Comparison of ENCODE assay signal across 8 cellular contexts in genomic region chr1:181190362-181191035, GRCh38.
DNase-seq lines count a peak whose midpoint lies in the region; ATAC-seq and TF ChIP-seq lines count a peak whose summit lies in the region.

No MANE protein-coding gene starts in this region.

- H4K20me1 ChIP-seq in HCT116 (ENCODE audit: insufficient read depth) = no peaks in the 10 kb centered on the region

- H3K36me3 Mint-ChIP-seq in naive B cell = peaks cover 4 to 9% of the 10 kb centered on the region in 2 donors

- H3K27ac ChIP-seq in HCT116 (ENCODE audit: low read depth, low read length) (no peak overlapping the region), breast epithelium (no peak overlapping the region)

- DNase-seq in D341Med (ENCODE audit: low spot score) = peak; percentile 66
- DNase-seq in HCT116 (ENCODE audit: low read depth, low spot score) = no peak
- DNase-seq in breast epithelium (ENCODE audit: low spot score in 2 of 2) = no peak
- no peak for DNase-seq in naive B cell
- no peak for DNase-seq in HuH-7 (ENCODE audit: low spot score)

- H3K4me3 Mint-ChIP-seq in naive B cell = peak overlapping the region in 6 of 8 donors; percentile 35 to 78 (median 46)

- no peak overlapping the region for H2AFZ ChIP-seq in HCT116 (ENCODE audit: low read depth, low read length, poor library complexity, severe bottlenecking)

- TF ChIP-seq RAD21 in HCT116 (IDR thresholded peaks at IDR 0.05; ENCODE audit: low read depth) = peak; percentile 65

- POLR2A ChIA-PET in HCT116 (lab: Charles Lee) = no interaction called here

- H3K27me3 ChIP-seq in HCT116 (ENCODE audit: insufficient read depth, low read length) (0 out of 2 replicates have a peak, but pooled peaks cover 9% of the 10 kb centered on the region), breast epithelium (peaks cover 0 to 5% of the 10 kb centered on the region in 2 donors)

- no peaks in the 10 kb centered on the region for H3K79me2 ChIP-seq in HCT116 (ENCODE audit: insufficient read depth, low read length)

- H3K9me2 ChIP-seq in HCT116 (ENCODE audit: insufficient read depth) = no peaks in the 10 kb centered on the region

- no peak for TF ChIP-seq POLR2A in HCT116 (IDR thresholded peaks at IDR 0.05; ENCODE audit: borderline replicate concordance, extremely low read depth, insufficient read depth, insufficient read length)
- no peak for TF ChIP-seq POLR2A in breast epithelium (IDR thresholded peaks at IDR 0.05)

- ATAC-seq in HCT116 = peak; percentile 28
- ATAC-seq in naive B cell (ENCODE audit: low read depth in 2 of 2) = no peak
- no peak for ATAC-seq in GM21381 (IDR thresholded peaks at IDR 0.05; ENCODE audit: unreplicated experiment)
- ATAC-seq in GM18870 (IDR thresholded peaks at IDR 0.05; ENCODE audit: unreplicated experiment) = no peak
- no peak for ATAC-seq in HG02798 (IDR thresholded peaks at IDR 0.05; ENCODE audit: poor library complexity, unreplicated experiment)

- H3K4me1 ChIP-seq in HCT116 (ENCODE audit: control insufficient read depth in 1 of 2, insufficient read depth in 2 of 2, low read length in 2 of 2) (peaks cover 0 to 5% of the 10 kb centered on the region in 2 experiments; a peak in 1 of 4 replicates), breast epithelium (no peaks in the 10 kb centered on the region)

- no peak overlapping the region for H3K9ac ChIP-seq in HCT116 (ENCODE audit: low read length)

- H3K27me3 Mint-ChIP-seq in naive B cell = peaks cover 33 to 80% (median 47%) of the 10 kb centered on the region in 3 donors

- no peak overlapping the region for H3K27ac Mint-ChIP-seq in naive B cell

- RAD21 ChIA-PET in HCT116 (lab: Charles Lee; ENCODE audit: low non-redundant PET in 1 of 2, low total read pairs in 2 of 2, uncharacterized antibody in 2 of 2, unreplicated experiment in 2 of 2) = interaction anchor here (0.6 to 1.9 kb wide), 7 partner anchors 50 to 309 kb away, joined by 3 to 9 read pairs (median 4); no protein-coding TSS in a partner anchor

- BruUV-seq in HCT116 (replicated peaks; lab: Mats Ljungman, UMichigan) = no TSS peak

- peaks cover 6 to 13% (median 8%) of the 10 kb centered on the region in 3 donors for H3K4me1 Mint-ChIP-seq in naive B cell

- no peaks in the 10 kb centered on the region for H3K9me3 ChIP-seq in HCT116 (ENCODE audit: control insufficient read depth in 1 of 2, insufficient read depth in 1 of 2, low read depth in 1 of 2, low read length in 2 of 2)
- no peaks in the 10 kb centered on the region for H3K9me3 ChIP-seq in breast epithelium

- TF ChIP-seq CTCF in HCT116 (IDR thresholded peaks at IDR 0.05 in 2 of 3, conservative IDR thresholded peaks at IDR 0.05 in 1 of 3; ENCODE audit: borderline replicate concordance in 1 of 3, insufficient read depth in 1 of 3, low read depth in 2 of 3, low read length in 2 of 3) (peak in 2 of 3 experiments; percentile 7 to 72; a peak in 2 of 6 replicates), breast epithelium (IDR thresholded peaks at IDR 0.05) (no peak)

- H3K36me3 ChIP-seq in HCT116 (ENCODE audit: control insufficient read depth in 1 of 2, insufficient read depth in 2 of 2, low read length in 2 of 2) (no peaks in the 10 kb centered on the region), breast epithelium (no peaks in the 10 kb centered on the region)

- no peak overlapping the region for H3K4me3 ChIP-seq in HCT116 (replicated peaks in 1 of 2; ENCODE audit: low read depth in 1 of 2, low read length in 2 of 2)
- H3K4me3 ChIP-seq in breast epithelium = peak overlapping the region in 2 of 3 donors; percentile 34 to 57

- H3K9me3 Mint-ChIP-seq in naive B cell = peaks cover 0 to 14% (median 5%) of the 10 kb centered on the region in 7 donors

- peak overlapping the region; percentile 62; the same call in 1 of the 2 replicates for H3K4me2 ChIP-seq in HCT116 (ENCODE audit: low read length)

- CTCF ChIA-PET in HCT116 (lab: Charles Lee) = interaction anchor here (0.6 to 3.3 kb wide), 7 partner anchors 230 to 890 kb away, joined by 3 to 46 read pairs (median 3); no protein-coding TSS in a partner anchor

- intact Hi-C loops in HCT116 (cut with micrococcal nuclease) (loop anchor here (1.0 to 10.0 kb wide), 3 partner anchors 235 to 484 kb away; no protein-coding TSS in a partner anchor), breast epithelium (cut with DNase I; ENCODE audit: low total_unique reads) (loop anchor here (5.0 kb wide), 1 partner anchor 232 kb away; no protein-coding TSS in a partner anchor)

TF ChIP-seq in HCT116, 20 proteins besides CTCF, POLR2A, EP300 and RAD21:
- TF ChIP-seq ATF3 (IDR thresholded peaks at IDR 0.05) = no peak
- no peak for TF ChIP-seq ZBTB33 (IDR thresholded peaks at IDR 0.05; ENCODE audit: extremely low read depth, insufficient replicate concordance, low read length)
- TF ChIP-seq JUND (IDR thresholded peaks at IDR 0.05) = no peak
- TF ChIP-seq EZH2 (IDR thresholded peaks at IDR 0.05) = no peak
- TF ChIP-seq CBX3 (IDR thresholded peaks at IDR 0.05; ENCODE audit: low read depth) = no peak
- no peak for TF ChIP-seq MAX (IDR thresholded peaks at IDR 0.05)
- no peak for TF ChIP-seq ZNF274 (IDR thresholded peaks at IDR 0.05; ENCODE audit: low read depth, low read length)
- no peak for TF ChIP-seq SIN3A (IDR thresholded peaks at IDR 0.05; ENCODE audit: low read depth)
- no peak for TF ChIP-seq EZH2phosphoT487 (IDR thresholded peaks at IDR 0.05; ENCODE audit: borderline replicate concordance)
- TF ChIP-seq SRF (IDR thresholded peaks at IDR 0.05; ENCODE audit: low read depth) = no peak
- TF ChIP-seq EGR1 (IDR thresholded peaks at IDR 0.05; ENCODE audit: low read depth) = no peak
- no peak for TF ChIP-seq TCF7L2 (IDR thresholded peaks at IDR 0.05; ENCODE audit: borderline replicate concordance, extremely low read depth, insufficient read depth, insufficient read length)
- TF ChIP-seq POLR2AphosphoS5 (IDR thresholded peaks at IDR 0.05; ENCODE audit: low read depth, low read length) = no peak
- TF ChIP-seq FOSL1 (IDR thresholded peaks at IDR 0.05; ENCODE audit: low read depth) = no peak
- TF ChIP-seq CEBPB (IDR thresholded peaks at IDR 0.05; ENCODE audit: low read depth) = no peak
- no peak for TF ChIP-seq REST (IDR thresholded peaks at IDR 0.05; ENCODE audit: low read depth)
- TF ChIP-seq YY1 (IDR thresholded peaks at IDR 0.05; ENCODE audit: extremely low read depth, insufficient replicate concordance, low read depth, low read length) = no peak
- TF ChIP-seq SP1 (IDR thresholded peaks at IDR 0.05; ENCODE audit: low read depth) = no peak
- TF ChIP-seq ELF1 (IDR thresholded peaks at IDR 0.05; ENCODE audit: borderline replicate concordance, low read depth) = no peak
TF ChIP-seq in HCT116: peak in this region for 0.

Comparison
In these comparisons a context has a peak if more than half of its experiments do, and no peak if none do; other contexts are left out.
1. H3K4me3 ChIP-seq: peak in breast epithelium (2 of 3); none in HCT116 (0 of 2).
2. CTCF ChIP-seq: peak in HCT116 (2 of 3); none in breast epithelium (0 of 3).